Comparison of ENCODE assay signal across 23 cellular contexts in genomic region chr19:43642531-43642930, GRCh38. TPM values are rescaled to one million over a fixed set of nuclear protein-coding genes. Genes with fewer than 3 reads are reported as not detected.
A peak's percentile ranks its signal among the peaks of the same experiment; 100 is the strongest.
DNase-seq lines count a peak whose midpoint lies in the region; ATAC-seq, FAIRE-seq and TF ChIP-seq lines count a peak whose summit lies in the region.
"Had no signal": no experiment of that assay in that cellular context is flagged by ENCODE, and none has a peak within 500 bp of the region (broad histone marks: within the 10 kb centered on the region; RNA-seq: fewer than 3 reads in every experiment).

No MANE protein-coding gene starts in this region.

- intact Hi-C loops in HepG2 (cut with micrococcal nuclease; ENCODE audit: unreplicated experiment), result no loop called here
- intact Hi-C loops in right lobe of liver (cut with DNase I), result loop anchor here in 1 of 2 donors (10.0 kb wide), 1 partner anchor 198 kb away; no protein-coding TSS in a partner anchor

- H4K20me1 ChIP-seq in HepG2 (ENCODE audit: insufficient read depth, low read length), result no peaks in the 10 kb centered on the region

- H3K27me3 Mint-ChIP-seq in brain (peaks cover 13% of the 10 kb centered on the region), type B pancreatic cell (peaks cover 14% of the 10 kb centered on the region)

- H3K9ac ChIP-seq in HepG2 (ENCODE audit: insufficient read depth, low read depth, low read length), result no peak overlapping the region
- H3K9ac ChIP-seq: BLaER1 treated with 17β-estradiol and CSF1 and Interleukin-3, amounts not matched to agents 10 nM and 100 nM had no signal

- DNase-seq in HepG2 (ENCODE audit: low spot score), result no peak
- no peak for DNase-seq in right lobe of liver
- no peak for DNase-seq in type B pancreatic cell (ENCODE audit: extremely low spot score, unreplicated experiment)
- DNase-seq in NCI-H187 (lab: John Stamatoyannopoulos, UW), result no peak
- no peak for DNase-seq in NCI-H1092 treated with DMSO at 0.1 percent for 48 hours (lab: John Stamatoyannopoulos, UW)
- DNase-seq: Calu3; CD8-positive, alpha-beta T cell; DMS 273 treated with DMSO at 0.1 percent for 48 hours; DMS53; DND-41; EL; KG1 had no signal

- no peak overlapping the region for H3K4me2 ChIP-seq in HepG2 (ENCODE audit: low read depth, low read length)
- H3K4me2 ChIP-seq: BLaER1 treated with 17β-estradiol and CSF1 and Interleukin-3, amounts not matched to agents 10 nM and 100 nM had no signal

- H3K36me3 ChIP-seq in HepG2 (replicated peaks in 1 of 2; ENCODE audit: control insufficient read depth in 1 of 2, insufficient read depth in 2 of 2, low read length in 2 of 2) (no peaks in the 10 kb centered on the region), right lobe of liver (no peaks in the 10 kb centered on the region)
- H3K36me3 ChIP-seq: HAP-1 had no signal

- peak overlapping the region in 4 of 5 experiments; percentile 36 to 70 (median 52) for H3K4me3 Mint-ChIP-seq in brain
- peak overlapping the region; percentile 41 for H3K4me3 Mint-ChIP-seq in type B pancreatic cell
- H3K4me3 Mint-ChIP-seq: B cell; CD8-positive, alpha-beta T cell; IgD-negative memory B cell had no signal

- H3K79me2 ChIP-seq in HepG2 (ENCODE audit: insufficient read depth, low read length), result no peaks in the 10 kb centered on the region

- H3K9me3 Mint-ChIP-seq in brain (peaks cover 0 to 15% (median 5%) of the 10 kb centered on the region in 5 experiments), type B pancreatic cell (peaks cover 5% of the 10 kb centered on the region)

- H2AFZ ChIP-seq in HepG2 (ENCODE audit: low read length), result no peak overlapping the region

- TF ChIP-seq POLR2A in HepG2 (IDR thresholded peaks at IDR 0.05; ENCODE audit: insufficient read depth in 1 of 2, low read depth in 2 of 2, low read length in 2 of 2) (no peak), right lobe of liver (IDR thresholded peaks at IDR 0.05) (no peak)

- H3K27ac Mint-ChIP-seq in brain (peak overlapping the region in 4 of 5 experiments; percentile 38 to 60 (median 44)), type B pancreatic cell (no peak overlapping the region)
- H3K27ac Mint-ChIP-seq: B cell; CD8-positive, alpha-beta T cell; IgD-negative memory B cell had no signal

- in situ Hi-C loops in HepG2 (cut with HindIII; ENCODE audit: extremely low pct_ligation_motif_present, low pct_unique_long_range_greater_than_20kb), result no loop called here

- ATAC-seq in HepG2 (no peak), right lobe of liver (no peak)
- ATAC-seq: CD8-positive, alpha-beta T cell; GM12878 had no signal

- peaks cover 27% of the 10 kb centered on the region for H3K4me1 ChIP-seq in HepG2 (ENCODE audit: insufficient read depth, low read length)
- no peaks in the 10 kb centered on the region for H3K4me1 ChIP-seq in right lobe of liver

- POLR2A ChIA-PET in HepG2 (lab: Yijun Ruan, JAX), result no interaction called here

- H3K27me3 ChIP-seq in HepG2 (ENCODE audit: control insufficient read depth in 1 of 2, insufficient read depth in 2 of 2, low read length in 2 of 2), result no peaks in the 10 kb centered on the region
- H3K27me3 ChIP-seq in right lobe of liver, result no peaks in the 10 kb centered on the region

- no TSS peak for BruUV-seq in HepG2 (replicated peaks; lab: Mats Ljungman, UMichigan)

- TF ChIP-seq CTCF in HepG2 (CRISPR knock-in tag; IDR thresholded peaks at IDR 0.05) (no peak), right lobe of liver (IDR thresholded peaks at IDR 0.05) (no peak), brain (conservative IDR thresholded peaks at IDR 0.05) (no peak), type B pancreatic cell (conservative IDR thresholded peaks at IDR 0.05) (no peak)

- H3K4me1 Mint-ChIP-seq in brain (peaks cover 46% of the 10 kb centered on the region), type B pancreatic cell (ENCODE audit: unreplicated experiment) (peaks cover 19% of the 10 kb centered on the region)

- H3K36me3 Mint-ChIP-seq in brain, result peaks cover 21% of the 10 kb centered on the region
- H3K36me3 Mint-ChIP-seq in type B pancreatic cell, result peaks cover 11% of the 10 kb centered on the region
- H3K36me3 Mint-ChIP-seq: IgD-negative memory B cell had no signal

- no peak for FAIRE-seq in HepG2 (lab: Jason Lieb, UNC)
- FAIRE-seq: GM12878 had no signal

- TF ChIP-seq EP300 in HepG2 (IDR thresholded peaks at IDR 0.05; ENCODE audit: low read depth in 2 of 2, low read length in 2 of 2) (no peak), HepG2 (CRISPR knock-in tag; IDR thresholded peaks at IDR 0.05; ENCODE audit: borderline replicate concordance) (no peak)

- H3K4me3 ChIP-seq in HepG2 (replicated peaks in 1 of 3; ENCODE audit: insufficient read depth in 1 of 3, low read depth in 2 of 3, low read length in 3 of 3), result no peak overlapping the region
- no peak overlapping the region for H3K4me3 ChIP-seq in right lobe of liver
- H3K4me3 ChIP-seq: BLaER1 treated with 17β-estradiol and CSF1 and Interleukin-3, amounts not matched to agents 10 nM and 100 nM; GM12878; HAP-1 had no signal

- CTCF ChIA-PET in HepG2 (lab: Yijun Ruan, JAX; ENCODE audit: low intra/inter-chr PET ratio, low total read pairs), result no interaction called here

- H3K9me3 ChIP-seq in HepG2 (ENCODE audit: low read length) (no peaks in the 10 kb centered on the region), right lobe of liver (no peaks in the 10 kb centered on the region)
- H3K9me3 ChIP-seq: HAP-1 had no signal

- TF ChIP-seq RAD21 in HepG2 (CRISPR knock-in tag; IDR thresholded peaks at IDR 0.05), result no peak

- 26% methylated on average over 4 of the region's 4 CpGs for WGBS in HepG2 (ENCODE audit: low lambda C conversion rate)
- 65% methylated on average over 4 of the region's 4 CpGs for WGBS in right lobe of liver (ENCODE audit: insufficient coverage, low coverage, low lambda C conversion rate, missing lambda C conversion rate)

- H3K27ac ChIP-seq in HepG2 (ENCODE audit: extremely low read length, insufficient read depth, low read length), result no peak overlapping the region
- no peak overlapping the region for H3K27ac ChIP-seq in right lobe of liver
- H3K27ac ChIP-seq: 22Rv1; BLaER1 treated with 17β-estradiol and CSF1 and Interleukin-3, amounts not matched to agents 10 nM and 100 nM; HL-60 had no signal

RNA-seq across cellular contexts. Expression of gene CADM4, which starts 2.9 kb away (rescaled TPM):
- 6.4 and 16.0 TPM in 2 replicates for total RNA-seq in HepG2 (2016; rRNA removed; fragmentation: Illumina TruSeq; extraction: Trizol)
- total RNA-seq in HepG2 (2016; cell fraction: cytosol; rRNA removed; fragmentation: Illumina TruSeq; extraction: Trizol; ENCODE audit: low read depth), result 1.9 and 2.0 TPM in 2 replicates
- total RNA-seq in HepG2 (2016; cell fraction: insoluble cytoplasmic fraction; rRNA removed; fragmentation: Illumina TruSeq; extraction: Trizol), result 6.2 and 15.7 TPM in 2 replicates
- total RNA-seq in HepG2 (2016; cell fraction: membrane; rRNA removed; fragmentation: Illumina TruSeq; extraction: Trizol), result 6.3 and 6.6 TPM in 2 replicates
- total RNA-seq in HepG2 (2016; cell fraction: nucleus; rRNA removed; fragmentation: Illumina TruSeq; extraction: Trizol), result 13.7 and 16.1 TPM in 2 replicates
- polyA plus RNA-seq in HepG2 (2011; rRNA removed), result 8.5 and 15.4 TPM in 2 replicates
- 10.7 and 11.5 TPM in 2 replicates for polyA plus RNA-seq in HepG2 (2011; cell fraction: cytosol; rRNA removed)
- 8.7 and 11.0 TPM in 2 replicates for polyA plus RNA-seq in HepG2 (2011; cell fraction: nucleus; rRNA removed)
- 14.2 and 19.2 TPM in 2 replicates for polyA plus RNA-seq in HepG2 (2012)
- polyA plus RNA-seq in HepG2 (2016; cell fraction: cytosol; fragmentation: Illumina TruSeq; extraction: Trizol; ENCODE audit: low read depth), result 3.1 and 3.4 TPM in 2 replicates
- 7.9 and 9.3 TPM in 2 replicates for polyA plus RNA-seq in HepG2 (2016; cell fraction: insoluble cytoplasmic fraction; fragmentation: Illumina TruSeq; extraction: Trizol; ENCODE audit: low read depth)
- 6.8 and 7.0 TPM in 2 replicates for polyA plus RNA-seq in HepG2 (2016; cell fraction: membrane; fragmentation: Illumina TruSeq; extraction: Trizol; ENCODE audit: low read depth)
- 32.5 and 32.9 TPM in 2 replicates for polyA plus RNA-seq in HepG2 (2016; cell fraction: nucleus; fragmentation: Illumina TruSeq; extraction: Trizol; ENCODE audit: insufficient read depth, low read depth)
- 1.1 and 12.4 TPM in 2 replicates for polyA minus RNA-seq in HepG2 (2011; rRNA and poly(A)+ RNA removed; ENCODE audit: low replicate concordance)
- 5.0 and 7.8 TPM in 2 replicates for polyA minus RNA-seq in HepG2 (2011; cell fraction: cytosol; rRNA and poly(A)+ RNA removed)
- polyA minus RNA-seq in HepG2 (2011; cell fraction: nucleus; rRNA and poly(A)+ RNA removed), result 4.0 and 5.5 TPM in 2 replicates
- total RNA-seq in right lobe of liver, result 1 to 10 TPM; 2.2 to 4.7 (median 3.7) TPM
- 207 TPM for polyA plus RNA-seq in brain (ENCODE audit: insufficient read depth, low read depth, low replicate concordance)
- total RNA-seq in type B pancreatic cell (ENCODE audit: low replicate concordance), result 28.2 and 37.9 TPM in 2 replicates
- polyA plus RNA-seq: IgD-negative memory B cell had no signal

RNA-seq across cellular contexts. Expression of gene ZNF428, which starts 23.1 kb away (rescaled TPM):
- total RNA-seq in HepG2 (2016; rRNA removed; fragmentation: Illumina TruSeq; extraction: Trizol) (24.0 and 26.9 TPM in 2 replicates), right lobe of liver (10 to 100 TPM; 10.9 to 16.7 (median 13.3) TPM), type B pancreatic cell (ENCODE audit: low replicate concordance) (31.4 and 76.9 TPM in 2 replicates)
- 19.4 and 25.5 TPM in 2 replicates for total RNA-seq in HepG2 (2016; cell fraction: cytosol; rRNA removed; fragmentation: Illumina TruSeq; extraction: Trizol; ENCODE audit: low read depth)
- 20.7 and 27.4 TPM in 2 replicates for total RNA-seq in HepG2 (2016; cell fraction: insoluble cytoplasmic fraction; rRNA removed; fragmentation: Illumina TruSeq; extraction: Trizol)
- total RNA-seq in HepG2 (2016; cell fraction: membrane; rRNA removed; fragmentation: Illumina TruSeq; extraction: Trizol), result 23.9 and 34.3 TPM in 2 replicates
- 6.5 and 9.5 TPM in 2 replicates for total RNA-seq in HepG2 (2016; cell fraction: nucleus; rRNA removed; fragmentation: Illumina TruSeq; extraction: Trizol)
- polyA plus RNA-seq in HepG2 (2011; rRNA removed) (10.4 and 11.5 TPM in 2 replicates), brain (ENCODE audit: insufficient read depth, low read depth, low replicate concordance) (185 TPM)
- polyA plus RNA-seq in HepG2 (2011; cell fraction: cytosol; rRNA removed), result 8.0 and 12.3 TPM in 2 replicates
- 6.0 and 6.2 TPM in 2 replicates for polyA plus RNA-seq in HepG2 (2011; cell fraction: nucleus; rRNA removed)
- polyA plus RNA-seq in HepG2 (2012), result 11.5 and 12.7 TPM in 2 replicates
- polyA plus RNA-seq in HepG2 (2016; cell fraction: cytosol; fragmentation: Illumina TruSeq; extraction: Trizol; ENCODE audit: low read depth), result 19.6 and 22.2 TPM in 2 replicates
- 27.6 and 28.2 TPM in 2 replicates for polyA plus RNA-seq in HepG2 (2016; cell fraction: insoluble cytoplasmic fraction; fragmentation: Illumina TruSeq; extraction: Trizol; ENCODE audit: low read depth)
- 25.6 and 28.5 TPM in 2 replicates for polyA plus RNA-seq in HepG2 (2016; cell fraction: membrane; fragmentation: Illumina TruSeq; extraction: Trizol; ENCODE audit: low read depth)
- polyA plus RNA-seq in HepG2 (2016; cell fraction: nucleus; fragmentation: Illumina TruSeq; extraction: Trizol; ENCODE audit: insufficient read depth, low read depth), result 19.8 and 22.6 TPM in 2 replicates
- polyA minus RNA-seq in HepG2 (2011; rRNA and poly(A)+ RNA removed; ENCODE audit: low replicate concordance), result 3.2 and 7.4 TPM in 2 replicates
- 4.6 and 4.9 TPM in 2 replicates for polyA minus RNA-seq in HepG2 (2011; cell fraction: cytosol; rRNA and poly(A)+ RNA removed)
- polyA minus RNA-seq in HepG2 (2011; cell fraction: nucleus; rRNA and poly(A)+ RNA removed), result 2.1 and 4.6 TPM in 2 replicates

RNA-seq across cellular contexts. Expression of gene PLAUR, which starts 27.4 kb away (rescaled TPM):
- total RNA-seq in HepG2 (2016; rRNA removed; fragmentation: Illumina TruSeq; extraction: Trizol) (2.2 and 2.5 TPM in 2 replicates), right lobe of liver (10 to 100 TPM in 1 of 6 experiments, 1 to 10 TPM in 4, under 1 TPM in 1; 0.90 to 13.3 (median 2.3) TPM), type B pancreatic cell (ENCODE audit: low replicate concordance) (18.7 and 32.1 TPM in 2 replicates)
- total RNA-seq in HepG2 (2016; cell fraction: cytosol; rRNA removed; fragmentation: Illumina TruSeq; extraction: Trizol; ENCODE audit: low read depth), result 1.1 and 2.5 TPM in 2 replicates
- total RNA-seq in HepG2 (2016; cell fraction: insoluble cytoplasmic fraction; rRNA removed; fragmentation: Illumina TruSeq; extraction: Trizol), result 1.8 and 2.2 TPM in 2 replicates
- total RNA-seq in HepG2 (2016; cell fraction: membrane; rRNA removed; fragmentation: Illumina TruSeq; extraction: Trizol), result 1.2 and 2.1 TPM in 2 replicates
- total RNA-seq in HepG2 (2016; cell fraction: nucleus; rRNA removed; fragmentation: Illumina TruSeq; extraction: Trizol), result 1.4 and 3.2 TPM in 2 replicates
- polyA plus RNA-seq in HepG2 (2011; rRNA removed) (2.9 and 3.9 TPM in 2 replicates), brain (ENCODE audit: insufficient read depth, low read depth, low replicate concordance) (4.7 TPM)
- 2.1 and 2.9 TPM in 2 replicates for polyA plus RNA-seq in HepG2 (2011; cell fraction: cytosol; rRNA removed)
- 8.0 and 8.8 TPM in 2 replicates for polyA plus RNA-seq in HepG2 (2011; cell fraction: nucleus; rRNA removed)
- polyA plus RNA-seq in HepG2 (2012), result 2.0 and 2.1 TPM in 2 replicates
- polyA plus RNA-seq in HepG2 (2016; cell fraction: cytosol; fragmentation: Illumina TruSeq; extraction: Trizol; ENCODE audit: low read depth), result 0.71 and 1.1 TPM in 2 replicates
- polyA plus RNA-seq in HepG2 (2016; cell fraction: insoluble cytoplasmic fraction; fragmentation: Illumina TruSeq; extraction: Trizol; ENCODE audit: low read depth), result 2.7 and 2.8 TPM in 2 replicates
- polyA plus RNA-seq in HepG2 (2016; cell fraction: membrane; fragmentation: Illumina TruSeq; extraction: Trizol; ENCODE audit: low read depth), result 1.1 and 1.3 TPM in 2 replicates
- 6.9 and 8.6 TPM in 2 replicates for polyA plus RNA-seq in HepG2 (2016; cell fraction: nucleus; fragmentation: Illumina TruSeq; extraction: Trizol; ENCODE audit: insufficient read depth, low read depth)
- 2.8 and 50.5 TPM in 2 replicates for polyA minus RNA-seq in HepG2 (2011; rRNA and poly(A)+ RNA removed; ENCODE audit: low replicate concordance)
- 1.3 and 2.9 TPM in 2 replicates for polyA minus RNA-seq in HepG2 (2011; cell fraction: cytosol; rRNA and poly(A)+ RNA removed)
- polyA minus RNA-seq in HepG2 (2011; cell fraction: nucleus; rRNA and poly(A)+ RNA removed), result 1.4 and 1.7 TPM in 2 replicates

RNA-seq across cellular contexts. Expression of gene SRRM5, which starts 30.6 kb away (rescaled TPM):
- total RNA-seq in HepG2 (2016; rRNA removed; fragmentation: Illumina TruSeq; extraction: Trizol) (0.11 TPM in 1 of 2 replicates, not detected in the other), right lobe of liver (under 1 TPM in 5 of 6 experiments, not detected in 1; 0.09 to 0.37 (median 0.18) TPM), type B pancreatic cell (ENCODE audit: low replicate concordance) (0.56 and 0.69 TPM in 2 replicates)
- not detected in 2 replicates for total RNA-seq in HepG2 (2016; cell fraction: cytosol; rRNA removed; fragmentation: Illumina TruSeq; extraction: Trizol; ENCODE audit: low read depth)
- total RNA-seq in HepG2 (2016; cell fraction: insoluble cytoplasmic fraction; rRNA removed; fragmentation: Illumina TruSeq; extraction: Trizol), result not detected in 2 replicates
- total RNA-seq in HepG2 (2016; cell fraction: membrane; rRNA removed; fragmentation: Illumina TruSeq; extraction: Trizol), result 0.06 TPM in 1 of 2 replicates, not detected in the other
- total RNA-seq in HepG2 (2016; cell fraction: nucleus; rRNA removed; fragmentation: Illumina TruSeq; extraction: Trizol), result 0.31 TPM in 1 of 2 replicates, not detected in the other
- polyA plus RNA-seq in HepG2 (2011; rRNA removed) (0.16 TPM in 2 replicates), brain (ENCODE audit: insufficient read depth, low read depth, low replicate concordance) (not detected)
- polyA plus RNA-seq in HepG2 (2011; cell fraction: cytosol; rRNA removed), result 0.03 and 0.08 TPM in 2 replicates
- 0.61 and 0.79 TPM in 2 replicates for polyA plus RNA-seq in HepG2 (2011; cell fraction: nucleus; rRNA removed)
- polyA plus RNA-seq in HepG2 (2012), result 0.15 and 0.21 TPM in 2 replicates
- polyA plus RNA-seq in HepG2 (2016; cell fraction: cytosol; fragmentation: Illumina TruSeq; extraction: Trizol; ENCODE audit: low read depth), result not detected in 2 replicates
- polyA plus RNA-seq in HepG2 (2016; cell fraction: insoluble cytoplasmic fraction; fragmentation: Illumina TruSeq; extraction: Trizol; ENCODE audit: low read depth), result 0.10 and 0.12 TPM in 2 replicates
- polyA plus RNA-seq in HepG2 (2016; cell fraction: membrane; fragmentation: Illumina TruSeq; extraction: Trizol; ENCODE audit: low read depth), result 0.10 TPM in 2 replicates
- polyA plus RNA-seq in HepG2 (2016; cell fraction: nucleus; fragmentation: Illumina TruSeq; extraction: Trizol; ENCODE audit: insufficient read depth, low read depth), result 0.51 and 1.2 TPM in 2 replicates
- 0.18 and 0.23 TPM in 2 replicates for polyA minus RNA-seq in HepG2 (2011; rRNA and poly(A)+ RNA removed; ENCODE audit: low replicate concordance)
- polyA minus RNA-seq in HepG2 (2011; cell fraction: cytosol; rRNA and poly(A)+ RNA removed), result not detected in 2 replicates
- polyA minus RNA-seq in HepG2 (2011; cell fraction: nucleus; rRNA and poly(A)+ RNA removed), result 0.39 and 0.50 TPM in 2 replicates
- total RNA-seq: G401, H4, HT1080 had no signal
- polyA plus RNA-seq: IgD-negative memory B cell had no signal

RNA-seq across cellular contexts. Expression of gene ZNF576, which starts 46.1 kb away (rescaled TPM):
- 9.6 and 10.9 TPM in 2 replicates for total RNA-seq in HepG2 (2016; rRNA removed; fragmentation: Illumina TruSeq; extraction: Trizol)
- 8.7 and 10.4 TPM in 2 replicates for total RNA-seq in HepG2 (2016; cell fraction: cytosol; rRNA removed; fragmentation: Illumina TruSeq; extraction: Trizol; ENCODE audit: low read depth)
- total RNA-seq in HepG2 (2016; cell fraction: insoluble cytoplasmic fraction; rRNA removed; fragmentation: Illumina TruSeq; extraction: Trizol), result 10.6 and 11.2 TPM in 2 replicates
- total RNA-seq in HepG2 (2016; cell fraction: membrane; rRNA removed; fragmentation: Illumina TruSeq; extraction: Trizol), result 13.9 and 14.1 TPM in 2 replicates
- 6.6 and 7.0 TPM in 2 replicates for total RNA-seq in HepG2 (2016; cell fraction: nucleus; rRNA removed; fragmentation: Illumina TruSeq; extraction: Trizol)
- 7.2 and 10.2 TPM in 2 replicates for polyA plus RNA-seq in HepG2 (2011; rRNA removed)
- 7.1 and 9.5 TPM in 2 replicates for polyA plus RNA-seq in HepG2 (2011; cell fraction: cytosol; rRNA removed)
- 7.2 and 9.1 TPM in 2 replicates for polyA plus RNA-seq in HepG2 (2011; cell fraction: nucleus; rRNA removed)
- polyA plus RNA-seq in HepG2 (2012), result 4.1 and 5.6 TPM in 2 replicates
- polyA plus RNA-seq in HepG2 (2016; cell fraction: cytosol; fragmentation: Illumina TruSeq; extraction: Trizol; ENCODE audit: low read depth), result 11.9 and 12.6 TPM in 2 replicates
- polyA plus RNA-seq in HepG2 (2016; cell fraction: insoluble cytoplasmic fraction; fragmentation: Illumina TruSeq; extraction: Trizol; ENCODE audit: low read depth), result 12.1 and 13.5 TPM in 2 replicates
- polyA plus RNA-seq in HepG2 (2016; cell fraction: membrane; fragmentation: Illumina TruSeq; extraction: Trizol; ENCODE audit: low read depth), result 12.7 and 17.2 TPM in 2 replicates
- polyA plus RNA-seq in HepG2 (2016; cell fraction: nucleus; fragmentation: Illumina TruSeq; extraction: Trizol; ENCODE audit: insufficient read depth, low read depth), result 8.1 and 10.1 TPM in 2 replicates
- 10.5 and 15.9 TPM in 2 replicates for polyA minus RNA-seq in HepG2 (2011; rRNA and poly(A)+ RNA removed; ENCODE audit: low replicate concordance)
- polyA minus RNA-seq in HepG2 (2011; cell fraction: cytosol; rRNA and poly(A)+ RNA removed), result 3.5 and 5.6 TPM in 2 replicates
- polyA minus RNA-seq in HepG2 (2011; cell fraction: nucleus; rRNA and poly(A)+ RNA removed), result 10.2 and 14.8 TPM in 2 replicates
- total RNA-seq in right lobe of liver, result 10 to 100 TPM in 4 of 6 experiments, 1 to 10 TPM in 2; 7.7 to 15.8 (median 10.3) TPM
- 17.1 TPM for polyA plus RNA-seq in brain (ENCODE audit: insufficient read depth, low read depth, low replicate concordance)
- total RNA-seq in type B pancreatic cell (ENCODE audit: low replicate concordance), result 17.3 and 18.7 TPM in 2 replicates
